ENCODE assay signal across 8 cellular contexts in genomic region chr11:66336234-66337102, GRCh38. TPM values are rescaled to one million over a fixed set of nuclear protein-coding genes. Genes with fewer than 3 reads are reported as not detected.
A peak's percentile ranks its signal among the peaks of the same experiment; 100 is the strongest.
DNase-seq lines count a peak whose midpoint lies in the region; ATAC-seq, FAIRE-seq and TF ChIP-seq lines count a peak whose summit lies in the region.

Gene RIN1, minus strand, starts transcription at chr11:66336434. Its CDS starts 32 bp downstream, at chr11:66336402.

- TF ChIP-seq POLR2A in H1 (IDR thresholded peaks at IDR 0.05; ENCODE audit: control extremely low read depth in 1 of 2, low read depth in 2 of 2, low read length in 2 of 2): no peak; a peak in 1 of 3 replicates

- H3K9me3 Mint-ChIP-seq in WTC11: no peaks in the 10 kb centered on the region

- peaks cover 16% of the 10 kb centered on the region for H3K4me1 Mint-ChIP-seq in WTC11

- CTCF ChIA-PET in WTC11 (lab: Charles Lee): interaction anchor here (0.5 to 8.7 kb wide), 22 partner anchors 8 to 291 kb away, joined by 3 to 319 read pairs (median 5); partner anchors contain the start of genes BRMS1, CD248, RAB1B and YIF1A
- CTCF ChIA-PET in H1 (lab: Charles Lee; ENCODE audit: partially characterized antibody): interaction anchor here (0.6 to 8.7 kb wide), 15 partner anchors 9 to 730 kb away, joined by 3 to 242 read pairs (median 9); partner anchors contain the start of genes BRMS1, CD248 and YIF1A

- TF ChIP-seq CTCF in GM06990 (IDR thresholded peaks at IDR 0.05; ENCODE audit: insufficient read depth, low read length, poor library complexity, severe bottlenecking) (peak; percentile 24), WTC11 (IDR thresholded peaks at IDR 0.05) (no peak), H1 (IDR thresholded peaks at IDR 0.05; ENCODE audit: control extremely low read depth in 1 of 3, insufficient read depth in 1 of 3, low read depth in 1 of 3, low read length in 3 of 3) (peak in 2 of 3 experiments; percentile 65 to 75; a peak in 3 of 4 replicates), lower lobe of right lung (IDR thresholded peaks at IDR 0.05) (peak; percentile 22)

- no peak within 1 kb of the TSS for H3K56ac ChIP-seq in H1 (replicated peaks; ENCODE audit: insufficient read length, low read depth, low read length)

- 0 out of 2 replicates have a peak within 1 kb of the TSS, but pooled peaks have one; percentile 78 for H3K27ac Mint-ChIP-seq in WTC11

- H3K4me1 ChIP-seq in H1 (replicated peaks in 1 of 4; ENCODE audit: control insufficient read depth in 3 of 4, insufficient read depth in 4 of 4, low read length in 3 of 4) (peaks cover 0 to 20% (median 14%) of the 10 kb centered on the region in 4 experiments; a peak in 6 of 7 replicates), lower lobe of right lung (peaks cover 29% of the 10 kb centered on the region)

- peak within 1 kb of the TSS; percentile 27; the same call in 1 of the 2 replicates for H2AFZ ChIP-seq in H1 (ENCODE audit: low read length)

- POLR2A ChIA-PET in WTC11 (lab: Charles Lee) (interaction anchor here (0.5 to 2.5 kb wide), 5 partner anchors 8 to 47 kb away, joined by 3 to 20 read pairs (median 4); partner anchors contain the start of genes BRMS1 and YIF1A), H1 (lab: Charles Lee; ENCODE audit: partially characterized antibody) (interaction anchor here (0.6 to 8.5 kb wide), 12 partner anchors 10 to 69 kb away, joined by 3 to 61 read pairs (median 7); partner anchors contain the start of genes B4GAT1, BRMS1 and CD248)

- peaks cover 0 to under 1% of the 10 kb centered on the region in 2 experiments for H4K20me1 ChIP-seq in H1 (replicated peaks in 1 of 2; ENCODE audit: control insufficient read depth in 1 of 2, insufficient read depth in 2 of 2, low read length in 2 of 2)

- H3K23ac ChIP-seq in H1 (ENCODE audit: insufficient read length): no peak within 1 kb of the TSS

- peak within 1 kb of the TSS; percentile 75; the same call in 1 of the 2 replicates for H2BK12ac ChIP-seq in H1 (ENCODE audit: low read depth, low read length)

- no peak within 1 kb of the TSS for H3K14ac ChIP-seq in H1 (ENCODE audit: insufficient read length)

- peak within 1 kb of the TSS in 1 of 4 experiments; percentile 29; a peak in 2 of 7 replicates for H3K9ac ChIP-seq in H1 (replicated peaks in 1 of 4; ENCODE audit: extremely low read depth in 1 of 4, low read depth in 3 of 4, low read length in 3 of 4)

- no peak for TF ChIP-seq EP300 in H1 (IDR thresholded peaks at IDR 0.05; ENCODE audit: borderline replicate concordance in 1 of 2, low read depth in 2 of 2, low read length in 2 of 2)

- H3K4me3 ChIP-seq in GM06990 (replicated peaks; ENCODE audit: low read depth, low read length): no peak within 1 kb of the TSS
- H3K4me3 ChIP-seq in H1 (ENCODE audit: extremely low read depth in 1 of 4, insufficient read depth in 2 of 4, low read depth in 3 of 4, low read length in 4 of 4): peak within 1 kb of the TSS; percentile 1 to 62 (median 48); a peak in 7 of 8 replicates
- peak within 1 kb of the TSS; percentile 63 for H3K4me3 ChIP-seq in lower lobe of right lung

- H2BK5ac ChIP-seq in H1 (ENCODE audit: low read depth, low read length): peak within 1 kb of the TSS; percentile 85; the same call in 1 of the 2 replicates

- H2AK5ac ChIP-seq in H1 (ENCODE audit: low read depth, low read length): peak within 1 kb of the TSS; percentile 93; the same call in 1 of the 2 replicates

- FAIRE-seq in H1 (lab: Jason Lieb, UNC): peak; percentile 94

- ATAC-seq in WTC11 (peak; percentile 70), lower lobe of right lung (peak; percentile 70 to 76), GM18868 (IDR thresholded peaks at IDR 0.05; ENCODE audit: unreplicated experiment) (no peak)

- peak within 1 kb of the TSS; percentile 79; the same call in 1 of the 2 replicates for H4K8ac ChIP-seq in H1 (ENCODE audit: extremely low read depth, insufficient read depth, low read length)

- 26% methylated on average over 21 of the region's 22 CpGs; no CpG with 5 or more reads in 1 of the 2 experiments for WGBS in H1 (ENCODE audit: extremely low coverage in 1 of 2, insufficient coverage in 1 of 2, insufficient read length in 1 of 2, insufficient replicate concordance in 2 of 2, low coverage in 1 of 2, low lambda C conversion rate in 2 of 2, missing lambda C conversion rate in 1 of 2), 2 experiments

- H3K36me3 Mint-ChIP-seq in WTC11: peaks cover 3% of the 10 kb centered on the region

- no peaks in the 10 kb centered on the region for H3K27me3 Mint-ChIP-seq in WTC11 (ENCODE audit: low read depth)

- H3K36me3 ChIP-seq in GM06990 (ENCODE audit: control insufficient read depth, insufficient read depth, low read length) (peaks cover 27% of the 10 kb centered on the region), H1 (ENCODE audit: control insufficient read depth in 2 of 4, insufficient read depth in 4 of 4, low read length in 3 of 4) (peaks cover 0 to 5% (median 3%) of the 10 kb centered on the region in 4 experiments; a peak in 4 of 8 replicates), lower lobe of right lung (peaks cover 64% of the 10 kb centered on the region)

- H3K4me3 Mint-ChIP-seq in WTC11: peak within 1 kb of the TSS; percentile 82

- no peaks in the 10 kb centered on the region for H3K79me2 ChIP-seq in H1 (ENCODE audit: control insufficient read depth in 1 of 2, insufficient read depth in 2 of 2, low read length in 2 of 2)

- peak within 1 kb of the TSS; percentile 20 for H4K91ac ChIP-seq in H1 (replicated peaks; ENCODE audit: insufficient read length, low read length)

- intact Hi-C loops in lower lobe of right lung (cut with DNase I): no loop called here

- TF ChIP-seq RAD21 in H1 (IDR thresholded peaks at IDR 0.05 in 1 of 2, conservative IDR thresholded peaks at IDR 0.05 in 1 of 2; ENCODE audit: low read depth in 2 of 2, low read length in 2 of 2): peak; percentile 70 to 79

- H2BK20ac ChIP-seq in H1 (ENCODE audit: low read length): peak within 1 kb of the TSS; percentile 48; the same call in 1 of the 2 replicates

- 0 out of 2 replicates have a peak, but pooled peaks cover under 1% of the 10 kb centered on the region for H3K79me1 ChIP-seq in H1 (ENCODE audit: low read depth, low read length)

- H2BK120ac ChIP-seq in H1 (replicated peaks; ENCODE audit: low read depth, low read length): no peak within 1 kb of the TSS

- 0 out of 2 replicates have a peak within 1 kb of the TSS, but pooled peaks have one; percentile 20 for H3K27ac ChIP-seq in H1 (ENCODE audit: low read depth, low read length)
- H3K27ac ChIP-seq in lower lobe of right lung: peak within 1 kb of the TSS; percentile 82

- H4K5ac ChIP-seq in H1 (ENCODE audit: insufficient read length, low read depth, low read length): no peak within 1 kb of the TSS

- no peaks in the 10 kb centered on the region for H3K27me3 ChIP-seq in GM06990 (replicated peaks; ENCODE audit: control insufficient read depth, insufficient read depth, low read length)
- no peaks in the 10 kb centered on the region; a peak in 2 of 7 replicates for H3K27me3 ChIP-seq in H1 (replicated peaks in 1 of 4; ENCODE audit: control insufficient read depth in 3 of 4, extremely low read depth in 1 of 4, insufficient read depth in 3 of 4, low read length in 3 of 4)
- no peaks in the 10 kb centered on the region for H3K27me3 ChIP-seq in lower lobe of right lung (ENCODE audit: low read depth)

- H3K4ac ChIP-seq in H1 (replicated peaks; ENCODE audit: insufficient read length, low read depth, low read length): peak within 1 kb of the TSS; percentile 44

- peak within 1 kb of the TSS; percentile 68 to 81 for H3K4me2 ChIP-seq in H1 (ENCODE audit: insufficient read depth in 1 of 2, low read depth in 2 of 2, low read length in 2 of 2)

- peak; percentile 78 for DNase-seq in GM06990 (ENCODE audit: extremely low read depth, insufficient read length)
- peak; percentile 94 for DNase-seq in GOT3 (lab: John Stamatoyannopoulos, UW)
- peak; percentile 28 for DNase-seq in NCI-H1092 (lab: John Stamatoyannopoulos, UW)
- DNase-seq in WTC11 (ENCODE audit: low spot score): peak; percentile 57
- peak in 1 of 2 experiments; percentile 77 for DNase-seq in H1 (ENCODE audit: low read depth in 1 of 2, low spot score in 2 of 2)
- peak; percentile 65 for DNase-seq in lower lobe of right lung
- peak; percentile 79 to 81 for DNase-seq in stimulated activated CD8-positive, alpha-beta memory T cell treated with anti-CD3 and anti-CD28 coated beads, Interleukin-15, amount 100 ng/mL, for 48 hours (ENCODE audit: low read depth in 2 of 2)

- H2BK15ac ChIP-seq in H1 (ENCODE audit: low read length): peak within 1 kb of the TSS; percentile 98

- no peaks in the 10 kb centered on the region; the same call in 1 of the 2 replicates for H3K23me2 ChIP-seq in H1 (ENCODE audit: low read depth, low read length)

- H3K9me3 ChIP-seq in H1 (ENCODE audit: insufficient read depth in 2 of 2, low read depth in 1 of 2, low read length in 1 of 2): no peaks in the 10 kb centered on the region
- no peaks in the 10 kb centered on the region for H3K9me3 ChIP-seq in lower lobe of right lung

- H3K18ac ChIP-seq in H1 (ENCODE audit: extremely low read depth, low read length): peak within 1 kb of the TSS; percentile 78

TF ChIP-seq in H1, 55 proteins besides CTCF, POLR2A, EP300 and RAD21 (continues in another document):
- TF ChIP-seq MAX (IDR thresholded peaks at IDR 0.05): peak; percentile 72; the same call in 1 of the 2 replicates
- no peak for TF ChIP-seq GTF2F1 (IDR thresholded peaks at IDR 0.05; ENCODE audit: borderline replicate concordance, low read depth, low read length)
- no peak for TF ChIP-seq TAF7 (optimal IDR thresholded peaks at IDR 0.05; ENCODE audit: borderline replicate concordance, low read depth, low read length)
- TF ChIP-seq SUZ12 (IDR thresholded peaks at IDR 0.05; ENCODE audit: low read length): 0 out of 2 replicates have a peak, but pooled peaks have one; percentile 15

RNA-seq across cellular contexts. Expression of gene RIN1, which starts in this region (rescaled TPM):
- total RNA-seq in WTC11 (2021): 4.7 to 5.5 TPM (median 5.0 TPM) in 3 replicates
- total RNA-seq in H1 (2021; fragmentation: NEBNext Ultra II Directional; extraction: Animal tissue kit (Norgen Biotek cat#: 25700)): 5.4 and 6.6 TPM in 2 replicates
- 2.5 and 3.8 TPM in 2 replicates for polyA plus RNA-seq in H1 (2011; rRNA removed)
- polyA plus RNA-seq in H1 (2011; cell fraction: cytosol; rRNA removed): 2.3 TPM
- 10.6 TPM for polyA plus RNA-seq in H1 (2011; cell fraction: nucleus; rRNA removed)
- polyA plus RNA-seq in H1 (2012, experiment 1 of 2): 2.5 to 4.3 TPM (median 3.7 TPM) in 4 replicates
- 2.9 TPM for polyA plus RNA-seq in H1 (2012, experiment 2 of 2)
- polyA plus RNA-seq in H1 (2013, experiment 1 of 2): 4.4 TPM
- 4.3 TPM for polyA plus RNA-seq in H1 (2013, experiment 2 of 2)
- 0.66 and 0.98 TPM in 2 replicates for polyA minus RNA-seq in H1 (2011; rRNA and poly(A)+ RNA removed)
- 6.0 TPM for polyA minus RNA-seq in H1 (2011; cell fraction: cytosol; rRNA and poly(A)+ RNA removed)
- 2.7 TPM for polyA minus RNA-seq in H1 (2011; cell fraction: nucleus; rRNA and poly(A)+ RNA removed)
- total RNA-seq in lower lobe of right lung: 8.2 TPM
